Comparison of ENCODE assay signal across 8 cellular contexts in genomic region chr6:75601608-75602163, GRCh38. TPM values are rescaled to one million over a fixed set of nuclear protein-coding genes. Genes with fewer than 3 reads are reported as not detected.
DNase-seq lines count a peak whose midpoint lies in the region; ATAC-seq and TF ChIP-seq lines count a peak whose summit lies in the region.

A gene with protein sequence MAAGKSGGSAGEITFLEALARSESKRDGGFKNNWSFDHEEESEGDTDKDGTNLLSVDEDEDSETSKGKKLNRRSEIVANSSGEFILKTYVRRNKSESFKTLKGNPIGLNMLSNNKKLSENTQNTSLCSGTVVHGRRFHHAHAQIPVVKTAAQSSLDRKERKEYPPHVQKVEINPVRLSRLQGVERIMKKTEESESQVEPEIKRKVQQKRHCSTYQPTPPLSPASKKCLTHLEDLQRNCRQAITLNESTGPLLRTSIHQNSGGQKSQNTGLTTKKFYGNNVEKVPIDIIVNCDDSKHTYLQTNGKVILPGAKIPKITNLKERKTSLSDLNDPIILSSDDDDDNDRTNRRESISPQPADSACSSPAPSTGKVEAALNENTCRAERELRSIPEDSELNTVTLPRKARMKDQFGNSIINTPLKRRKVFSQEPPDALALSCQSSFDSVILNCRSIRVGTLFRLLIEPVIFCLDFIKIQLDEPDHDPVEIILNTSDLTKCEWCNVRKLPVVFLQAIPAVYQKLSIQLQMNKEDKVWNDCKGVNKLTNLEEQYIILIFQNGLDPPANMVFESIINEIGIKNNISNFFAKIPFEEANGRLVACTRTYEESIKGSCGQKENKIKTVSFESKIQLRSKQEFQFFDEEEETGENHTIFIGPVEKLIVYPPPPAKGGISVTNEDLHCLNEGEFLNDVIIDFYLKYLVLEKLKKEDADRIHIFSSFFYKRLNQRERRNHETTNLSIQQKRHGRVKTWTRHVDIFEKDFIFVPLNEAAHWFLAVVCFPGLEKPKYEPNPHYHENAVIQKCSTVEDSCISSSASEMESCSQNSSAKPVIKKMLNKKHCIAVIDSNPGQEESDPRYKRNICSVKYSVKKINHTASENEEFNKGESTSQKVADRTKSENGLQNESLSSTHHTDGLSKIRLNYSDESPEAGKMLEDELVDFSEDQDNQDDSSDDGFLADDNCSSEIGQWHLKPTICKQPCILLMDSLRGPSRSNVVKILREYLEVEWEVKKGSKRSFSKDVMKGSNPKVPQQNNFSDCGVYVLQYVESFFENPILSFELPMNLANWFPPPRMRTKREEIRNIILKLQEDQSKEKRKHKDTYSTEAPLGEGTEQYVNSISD (plus strand): TSS chr6:75601880. CDS start chr6:75602525, 645 bp downstream.

- peak in 1 of 2 donors; percentile 23 for TF ChIP-seq RAD21 in liver (IDR thresholded peaks at IDR 0.05)

- peak within 1 kb of the TSS; percentile 93 for H3K27ac Mint-ChIP-seq in dendritic cell treated with granulocyte-macrophage colony-stimulating factor and Interleukin-4, amounts not matched to agents 40 ng/mL and 50 ng/mL, for 4 days

- no peaks in the 10 kb centered on the region for H3K27me3 ChIP-seq in liver (ENCODE audit: control insufficient read depth in 4 of 4, insufficient read depth in 4 of 4, low read length in 3 of 4)

- peaks cover 32% of the 10 kb centered on the region for H3K4me1 Mint-ChIP-seq in dendritic cell treated with granulocyte-macrophage colony-stimulating factor and Interleukin-4, amounts not matched to agents 40 ng/mL and 50 ng/mL, for 4 days (ENCODE audit: low read depth)

- peaks cover 0 to 21% (median 5%) of the 10 kb centered on the region in 4 donors for H3K4me1 ChIP-seq in liver (ENCODE audit: control insufficient read depth in 4 of 4, insufficient read depth in 4 of 4, low read length in 3 of 4)

- WGBS in liver: under 1% methylated on average over 67 of the region's 67 CpGs

- peak within 1 kb of the TSS; percentile 93 for H3K4me3 Mint-ChIP-seq in dendritic cell treated with granulocyte-macrophage colony-stimulating factor and Interleukin-4, amounts not matched to agents 40 ng/mL and 50 ng/mL, for 4 days

- peak; percentile 94 for DNase-seq in AG20443 (ENCODE audit: low spot score)
- peak; percentile 50 for DNase-seq in NCI-H510A treated with DMSO at 0.1 percent for 48 hours (lab: John Stamatoyannopoulos, UW)
- DNase-seq in activated CD4-positive, alpha-beta T cell treated with anti-CD3 and anti-CD28 coated beads, Interleukin-2, amount 50 U/mL, for 4 hours: peak; percentile 64 to 69
- peak; percentile 75 for DNase-seq in stimulated activated CD4-positive, alpha-beta T cell treated with anti-CD3 and anti-CD28 coated beads, Interleukin-4, amount 100 ng/mL, for 1 hour

- H3K9ac ChIP-seq in liver (ENCODE audit: low read depth in 1 of 2, low read length in 2 of 2): peak within 1 kb of the TSS; percentile 97 to 98

- H3K4me3 ChIP-seq in liver (ENCODE audit: low read depth in 1 of 3, low read length in 3 of 3): peak within 1 kb of the TSS; percentile 82 to 98 (median 83)

- TF ChIP-seq CTCF in liver (IDR thresholded peaks at IDR 0.05; ENCODE audit: low read depth, low read length, missing input control): no peak

- no peaks in the 10 kb centered on the region for H3K9me3 ChIP-seq in liver (ENCODE audit: control insufficient read depth in 4 of 4, low read length in 3 of 4)

- H3K36me3 ChIP-seq in liver (ENCODE audit: control insufficient read depth in 4 of 4, insufficient read depth in 3 of 4, low read depth in 1 of 4, low read length in 3 of 4): no peaks in the 10 kb centered on the region

- H3K9me3 Mint-ChIP-seq in dendritic cell treated with granulocyte-macrophage colony-stimulating factor and Interleukin-4, amounts not matched to agents 40 ng/mL and 50 ng/mL, for 4 days: no peaks in the 10 kb centered on the region

- ATAC-seq in GM18907 (IDR thresholded peaks at IDR 0.05; ENCODE audit: unreplicated experiment): peak; percentile 75
- ATAC-seq in HG03135 (IDR thresholded peaks at IDR 0.05; ENCODE audit: unreplicated experiment): peak; percentile 68

- peaks cover 2% of the 10 kb centered on the region for H3K27me3 Mint-ChIP-seq in dendritic cell treated with granulocyte-macrophage colony-stimulating factor and Interleukin-4, amounts not matched to agents 40 ng/mL and 50 ng/mL, for 4 days

- H3K36me3 Mint-ChIP-seq in dendritic cell treated with granulocyte-macrophage colony-stimulating factor and Interleukin-4, amounts not matched to agents 40 ng/mL and 50 ng/mL, for 4 days (ENCODE audit: low read depth): peaks cover 22% of the 10 kb centered on the region

- peak within 1 kb of the TSS; percentile 98 to 99 for H3K27ac ChIP-seq in liver (ENCODE audit: low read depth in 1 of 2, low read length in 2 of 2)

- intact Hi-C loops in dendritic cell treated with granulocyte-macrophage colony-stimulating factor and Interleukin-4, amounts not matched to agents 40 ng/mL and 50 ng/mL, for 4 days (cut with micrococcal nuclease): loop anchor here (5.0 to 10.0 kb wide), 2 partner anchors 314 to 357 kb away; partner anchors contain the start of gene COX7A2

TF ChIP-seq in liver, 16 proteins besides CTCF, POLR2A, EP300 and RAD21:
- TF ChIP-seq YY1 (IDR thresholded peaks at IDR 0.05) (peak; percentile 70), GABPA (IDR thresholded peaks at IDR 0.05 in 1 of 2, conservative IDR thresholded peaks at IDR 0.05 in 1 of 2) (no peak), TAF1 (conservative IDR thresholded peaks at IDR 0.05) (peak; percentile 78), FOXA1 (IDR thresholded peaks at IDR 0.05) (no peak)
- TF ChIP-seq, protein P1, sequence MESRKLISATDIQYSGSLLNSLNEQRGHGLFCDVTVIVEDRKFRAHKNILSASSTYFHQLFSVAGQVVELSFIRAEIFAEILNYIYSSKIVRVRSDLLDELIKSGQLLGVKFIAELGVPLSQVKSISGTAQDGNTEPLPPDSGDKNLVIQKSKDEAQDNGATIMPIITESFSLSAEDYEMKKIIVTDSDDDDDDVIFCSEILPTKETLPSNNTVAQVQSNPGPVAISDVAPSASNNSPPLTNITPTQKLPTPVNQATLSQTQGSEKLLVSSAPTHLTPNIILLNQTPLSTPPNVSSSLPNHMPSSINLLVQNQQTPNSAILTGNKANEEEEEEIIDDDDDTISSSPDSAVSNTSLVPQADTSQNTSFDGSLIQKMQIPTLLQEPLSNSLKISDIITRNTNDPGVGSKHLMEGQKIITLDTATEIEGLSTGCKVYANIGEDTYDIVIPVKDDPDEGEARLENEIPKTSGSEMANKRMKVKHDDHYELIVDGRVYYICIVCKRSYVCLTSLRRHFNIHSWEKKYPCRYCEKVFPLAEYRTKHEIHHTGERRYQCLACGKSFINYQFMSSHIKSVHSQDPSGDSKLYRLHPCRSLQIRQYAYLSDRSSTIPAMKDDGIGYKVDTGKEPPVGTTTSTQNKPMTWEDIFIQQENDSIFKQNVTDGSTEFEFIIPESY (IDR thresholded peaks at IDR 0.05): no peak

RNA-seq across cellular contexts. Expression of the gene that starts here (rescaled TPM):
- 10 to 100 TPM; 41.4 to 42.3 TPM for total RNA-seq in liver
- 10 to 100 TPM; 12.2 to 12.3 TPM for polyA plus RNA-seq in liver

Comparison
In these comparisons a context has a peak if more than half of its experiments do, and no peak if none do; other contexts are left out.
1. Peak in every context shown above with its lines: DNase-seq, ATAC-seq, H3K4me3 ChIP-seq and H3K27ac ChIP-seq.